19 cellular contexts compared by ENCODE assay signal in the genomic region with DNA sequence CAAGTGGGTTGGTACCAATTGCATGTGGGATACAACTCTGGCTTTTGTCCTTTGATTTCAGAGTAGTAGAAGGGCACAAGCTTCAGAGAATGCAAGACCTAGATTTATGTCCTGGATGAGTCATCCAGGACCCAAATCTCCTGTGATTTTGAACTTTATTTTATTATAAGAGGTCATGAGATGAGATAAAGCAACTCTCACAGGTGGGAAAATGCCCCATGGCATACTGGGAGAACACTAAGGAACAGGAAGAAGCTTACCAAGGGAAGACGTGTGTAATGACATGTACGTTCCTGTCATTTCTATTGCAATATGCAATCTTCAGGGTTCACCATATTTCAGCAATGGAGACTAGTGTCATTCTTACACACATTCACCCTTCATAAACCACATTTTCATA. TPM values are rescaled to one million over a fixed set of nuclear protein-coding genes. Genes with fewer than 3 reads are reported as not detected.
DNase-seq lines count a peak whose midpoint lies in the region; ATAC-seq and TF ChIP-seq lines count a peak whose summit lies in the region.
"Had no signal": no experiment of that assay in that cellular context is flagged by ENCODE, and none has a peak within 500 bp of the region (broad histone marks: within the 10 kb centered on the region; RNA-seq: fewer than 3 reads in every experiment).

No MANE protein-coding gene starts in this region.

- no peaks in the 10 kb centered on the region for H3K27me3 ChIP-seq in Peyer's patch
- no peaks in the 10 kb centered on the region for H3K27me3 ChIP-seq in neural progenitor cell
- no peaks in the 10 kb centered on the region for H3K27me3 ChIP-seq in breast epithelium
- H3K27me3 ChIP-seq: BLaER1 had no signal

- no peaks in the 10 kb centered on the region for H3K79me2 ChIP-seq in neural progenitor cell (ENCODE audit: low read depth)

- H3K4me2 ChIP-seq in neural progenitor cell: peak overlapping the region; percentile 48
- H3K4me2 ChIP-seq: A549, BLaER1 had no signal

- no peak overlapping the region for H3K27ac Mint-ChIP-seq in neural progenitor cell
- H3K27ac Mint-ChIP-seq: CD14-positive monocyte; CD4-positive, alpha-beta memory T cell; H9 had no signal

- DNase-seq in Peyer's patch: peak in 1 of 3 donors; percentile 65
- no peak for DNase-seq in left colon
- no peak for DNase-seq in neural progenitor cell (ENCODE audit: low spot score)
- DNase-seq in activated CD4-positive, CD25-positive, alpha-beta regulatory T cell treated with anti-CD3 and anti-CD28 coated beads, Interleukin-2, amount 50 U/mL, for 72 hours: no peak
- no peak for DNase-seq in breast epithelium (ENCODE audit: low spot score in 2 of 2)
- DNase-seq in NAMALWA (ENCODE audit: low spot score): no peak
- DNase-seq: Calu3; CD4-positive, alpha-beta memory T cell; DMS79 treated with DMSO at 0.1 percent for 48 hours; GF-D8; H9; IMR-90 had no signal

- H3K27ac ChIP-seq in Peyer's patch (peak overlapping the region in 3 of 4 donors; percentile 40 to 80 (median 69)), neural progenitor cell (no peak overlapping the region), breast epithelium (no peak overlapping the region)
- H3K27ac ChIP-seq: A549, BLaER1, HL-60 had no signal

- intact Hi-C loops in left colon (cut with DNase I, micrococcal nuclease): no loop called here
- intact Hi-C loops in breast epithelium (cut with DNase I; ENCODE audit: low total_unique reads): no loop called here

- H3K9me3 ChIP-seq in Peyer's patch: no peaks in the 10 kb centered on the region
- no peaks in the 10 kb centered on the region for H3K9me3 ChIP-seq in neural progenitor cell (ENCODE audit: low read depth)
- no peaks in the 10 kb centered on the region for H3K9me3 ChIP-seq in breast epithelium
- H3K9me3 ChIP-seq: A549, BLaER1 had no signal

- peak in 1 of 2 donors; percentile 52 for TF ChIP-seq POLR2A in Peyer's patch (IDR thresholded peaks at IDR 0.05)
- TF ChIP-seq POLR2A in breast epithelium (IDR thresholded peaks at IDR 0.05): no peak

- no peaks in the 10 kb centered on the region for H3K27me3 Mint-ChIP-seq in neural progenitor cell (ENCODE audit: insufficient read depth, low read depth)
- H3K27me3 Mint-ChIP-seq: CD4-positive, alpha-beta memory T cell had no signal

- no peaks in the 10 kb centered on the region for H3K36me3 ChIP-seq in Peyer's patch
- no peaks in the 10 kb centered on the region for H3K36me3 ChIP-seq in neural progenitor cell
- H3K36me3 ChIP-seq in breast epithelium: no peaks in the 10 kb centered on the region
- H3K36me3 ChIP-seq: BLaER1 had no signal

- H4K20me1 ChIP-seq in neural progenitor cell (ENCODE audit: low read depth): no peaks in the 10 kb centered on the region
- H4K20me1 ChIP-seq: BLaER1 had no signal

- H3K4me3 Mint-ChIP-seq in neural progenitor cell: no peak overlapping the region
- H3K4me3 Mint-ChIP-seq: CD14-positive monocyte; CD4-positive, alpha-beta memory T cell; H9 had no signal

- H3K4me1 Mint-ChIP-seq in neural progenitor cell: peaks cover 9% of the 10 kb centered on the region
- H3K4me1 Mint-ChIP-seq: CD14-positive monocyte; CD4-positive, alpha-beta memory T cell had no signal

- H3K9me3 Mint-ChIP-seq in neural progenitor cell: peaks cover 2% of the 10 kb centered on the region
- H3K9me3 Mint-ChIP-seq: H9 had no signal

- H3K4me1 ChIP-seq in Peyer's patch (peaks cover 0 to 12% (median 0%) of the 10 kb centered on the region in 4 donors), neural progenitor cell (peaks cover 17% of the 10 kb centered on the region), breast epithelium (no peaks in the 10 kb centered on the region)
- H3K4me1 ChIP-seq: A549, BLaER1 had no signal

- TF ChIP-seq CTCF in Peyer's patch (IDR thresholded peaks at IDR 0.05) (no peak), neural progenitor cell (IDR thresholded peaks at IDR 0.05) (no peak), breast epithelium (IDR thresholded peaks at IDR 0.05) (no peak)

- ATAC-seq in left colon (peak; percentile 43), HG03139 (IDR thresholded peaks at IDR 0.05; ENCODE audit: unreplicated experiment) (no peak)
- ATAC-seq: A549, GM12878, K562 had no signal

- peak overlapping the region in 3 of 4 donors; percentile 15 to 49 (median 45) for H3K4me3 ChIP-seq in Peyer's patch
- H3K4me3 ChIP-seq in neural progenitor cell: no peak overlapping the region
- H3K4me3 ChIP-seq in breast epithelium: no peak overlapping the region
- H3K4me3 ChIP-seq: A549, BLaER1, GM12878, K562 had no signal

- no peaks in the 10 kb centered on the region for H3K36me3 Mint-ChIP-seq in neural progenitor cell
- H3K36me3 Mint-ChIP-seq: CD14-positive monocyte; CD4-positive, alpha-beta memory T cell had no signal

- H3K9ac ChIP-seq in neural progenitor cell: no peak overlapping the region
- H3K9ac ChIP-seq: BLaER1 had no signal

- H2AFZ ChIP-seq in neural progenitor cell (replicated peaks): no peak overlapping the region

- peaks cover 6% of the 10 kb centered on the region for H3F3A ChIP-seq in neural progenitor cell (ENCODE audit: low read depth)

RNA-seq across cellular contexts. Expression of gene MALRD1, which starts 1.0 kb away (rescaled TPM):
- total RNA-seq in Peyer's patch (100 to 1,000 TPM in 3 of 4 donors, 10 to 100 TPM in 1; 58.6 to 357 (median 249) TPM), left colon (under 1 TPM; 0.15 to 0.36 TPM), neural progenitor cell (ENCODE audit: low replicate concordance) (0.11 and 0.71 TPM in 2 replicates), breast epithelium (1 to 10 TPM in 2 of 3 donors, under 1 TPM in 1; 0.96 to 8.6 (median 2.6) TPM)
- total RNA-seq: Calu3; CD4-positive, alpha-beta memory T cell; K562 had no signal

Comparison
In these comparisons a context has a peak if more than half of its experiments do, and no peak if none do; other contexts are left out.
1. H3K27ac ChIP-seq: peak in Peyer's patch (3 of 4); none in neural progenitor cell (single experiment) and breast epithelium (0 of 2).
2. H3K4me3 ChIP-seq: peak in Peyer's patch (3 of 4); none in neural progenitor cell (single experiment) and breast epithelium (0 of 3).
3. RNA of gene MALRD1, which starts 1.0 kb away (total RNA-seq): 58.6 to 357 TPM in Peyer's patch; 0.96 to 8.6 TPM in breast epithelium, 0.15 to 0.36 TPM in left colon and 0.11 to 0.71 TPM in neural progenitor cell; every median in the first group is over 4 times any median in the second.